Comparison of ENCODE assay signal across 17 cellular contexts in genomic region chr5:27995867-27996266, GRCh38.
DNase-seq lines count a peak whose midpoint lies in the region; ATAC-seq and TF ChIP-seq lines count a peak whose summit lies in the region.
"Had no signal": no experiment of that assay in that cellular context is flagged by ENCODE, and none has a peak within 500 bp of the region (broad histone marks: within the 10 kb centered on the region; RNA-seq: fewer than 3 reads in every experiment).

No MANE protein-coding gene starts in this region.

- H3K79me2 ChIP-seq in SU-DHL-6 (ENCODE audit: insufficient read depth, low read length) (no peaks in the 10 kb centered on the region), OCI-LY7 (ENCODE audit: insufficient read depth, low read depth, low read length) (no peaks in the 10 kb centered on the region)

- TF ChIP-seq CTCF in SU-DHL-6 (IDR thresholded peaks at IDR 0.05; ENCODE audit: insufficient read depth, low read length, poor library complexity, severe bottlenecking): no peak
- no peak for TF ChIP-seq CTCF in OCI-LY7 (conservative IDR thresholded peaks at IDR 0.05; ENCODE audit: low read length)

- H4K20me1 ChIP-seq in SU-DHL-6 (ENCODE audit: low read depth, low read length): no peaks in the 10 kb centered on the region
- H4K20me1 ChIP-seq in OCI-LY7 (ENCODE audit: insufficient read depth, low read length): no peaks in the 10 kb centered on the region
- H4K20me1 ChIP-seq: BLaER1 had no signal

- no TSS peak for BruUV-seq in OCI-LY7 (replicated peaks; lab: Mats Ljungman, UMichigan)

- intact Hi-C loops in Right ventricle myocardium inferior (cut with DNase I): no loop called here
- intact Hi-C loops in OCI-LY7 (cut with micrococcal nuclease; ENCODE audit: unreplicated experiment): no loop called here

- ATAC-seq in HG03432 (IDR thresholded peaks at IDR 0.05; ENCODE audit: unreplicated experiment) (peak; percentile 44), Right ventricle myocardium inferior (no peak), GM18511 (IDR thresholded peaks at IDR 0.05; ENCODE audit: unreplicated experiment) (no peak)
- ATAC-seq: GM23338, HCT116 had no signal

- no peaks in the 10 kb centered on the region for H3K4me1 ChIP-seq in OCI-LY7 (ENCODE audit: insufficient read depth, low read length, poor library complexity, severe bottlenecking)
- H3K4me1 ChIP-seq: BLaER1 had no signal

- DNase-seq in MG63: no peak
- DNase-seq in Right ventricle myocardium inferior (ENCODE audit: missing footprints): no peak
- DNase-seq in NK-92 (lab: John Stamatoyannopoulos, UW; ENCODE audit: unreplicated experiment): no peak
- no peak for DNase-seq in OCI-LY7 (ENCODE audit: low spot score)
- DNase-seq: Calu3; CD4-positive, alpha-beta memory T cell; DMS79 treated with DMSO at 0.1 percent for 48 hours; GF-D8; H7; HFFc6; KG1 had no signal

- H3K27ac ChIP-seq in SU-DHL-6 (ENCODE audit: low read depth, low read length): no peak overlapping the region
- H3K27ac ChIP-seq in OCI-LY7 (ENCODE audit: low read depth, low read length, poor library complexity, severe bottlenecking): no peak overlapping the region
- H3K27ac ChIP-seq: BLaER1 had no signal

- POLR2A ChIA-PET in OCI-LY7 (lab: Charles Lee): no interaction called here

- H3K4me3 ChIP-seq in MG63: 0 out of 2 replicates have a peak overlapping the region, but pooled peaks have one; percentile 2
- H3K4me3 ChIP-seq in SU-DHL-6 (ENCODE audit: insufficient read depth, low read length, poor library complexity, severe bottlenecking): no peak overlapping the region
- no peak overlapping the region for H3K4me3 ChIP-seq in OCI-LY7 (ENCODE audit: low read depth, low read length, poor library complexity, severe bottlenecking)
- H3K4me3 ChIP-seq: BLaER1, GM23338 had no signal

- peak overlapping the region; percentile 38 for H3K4me2 ChIP-seq in SU-DHL-6 (ENCODE audit: low read depth, low read length, poor library complexity, severe bottlenecking)
- H3K4me2 ChIP-seq in OCI-LY7 (ENCODE audit: low read length): no peak overlapping the region
- H3K4me2 ChIP-seq: BLaER1, GM23338 had no signal

- no peaks in the 10 kb centered on the region for H3K27me3 ChIP-seq in MG63
- H3K27me3 ChIP-seq in SU-DHL-6 (ENCODE audit: low read length): no peaks in the 10 kb centered on the region
- H3K27me3 ChIP-seq: BLaER1 had no signal

- no peaks in the 10 kb centered on the region for H3K36me3 ChIP-seq in MG63
- H3K36me3 ChIP-seq in SU-DHL-6 (ENCODE audit: low read length): no peaks in the 10 kb centered on the region
- no peaks in the 10 kb centered on the region for H3K36me3 ChIP-seq in OCI-LY7 (ENCODE audit: insufficient read depth, low read length)
- H3K36me3 ChIP-seq: BLaER1 had no signal

- H3K9ac ChIP-seq in SU-DHL-6 (ENCODE audit: low read length): no peak overlapping the region
- H3K9ac ChIP-seq: BLaER1 had no signal

- H2AFZ ChIP-seq in SU-DHL-6 (ENCODE audit: low read depth, low read length, severe bottlenecking): peak overlapping the region; percentile 62
- H2AFZ ChIP-seq in OCI-LY7 (ENCODE audit: low read length): no peak overlapping the region
- H2AFZ ChIP-seq: GM23338 had no signal

- H3K9me3 ChIP-seq in MG63 (no peaks in the 10 kb centered on the region), SU-DHL-6 (ENCODE audit: insufficient read depth, low read length) (0 out of 2 replicates have a peak, but pooled peaks cover 6% of the 10 kb centered on the region), OCI-LY7 (ENCODE audit: low read length) (no peaks in the 10 kb centered on the region)
- H3K9me3 ChIP-seq: BLaER1 had no signal

- CTCF ChIA-PET in OCI-LY7 (lab: Charles Lee; ENCODE audit: unreplicated experiment): no interaction called here

- H3F3A ChIP-seq in SU-DHL-6 (ENCODE audit: insufficient read depth): no peaks in the 10 kb centered on the region

- H3K9me2 ChIP-seq in SU-DHL-6 (replicated peaks; ENCODE audit: insufficient read depth, low read length) (no peaks in the 10 kb centered on the region), OCI-LY7 (ENCODE audit: insufficient read depth, low read length) (no peaks in the 10 kb centered on the region)
